Comparison of ENCODE assay signal across 13 cellular contexts in the genomic region with DNA sequence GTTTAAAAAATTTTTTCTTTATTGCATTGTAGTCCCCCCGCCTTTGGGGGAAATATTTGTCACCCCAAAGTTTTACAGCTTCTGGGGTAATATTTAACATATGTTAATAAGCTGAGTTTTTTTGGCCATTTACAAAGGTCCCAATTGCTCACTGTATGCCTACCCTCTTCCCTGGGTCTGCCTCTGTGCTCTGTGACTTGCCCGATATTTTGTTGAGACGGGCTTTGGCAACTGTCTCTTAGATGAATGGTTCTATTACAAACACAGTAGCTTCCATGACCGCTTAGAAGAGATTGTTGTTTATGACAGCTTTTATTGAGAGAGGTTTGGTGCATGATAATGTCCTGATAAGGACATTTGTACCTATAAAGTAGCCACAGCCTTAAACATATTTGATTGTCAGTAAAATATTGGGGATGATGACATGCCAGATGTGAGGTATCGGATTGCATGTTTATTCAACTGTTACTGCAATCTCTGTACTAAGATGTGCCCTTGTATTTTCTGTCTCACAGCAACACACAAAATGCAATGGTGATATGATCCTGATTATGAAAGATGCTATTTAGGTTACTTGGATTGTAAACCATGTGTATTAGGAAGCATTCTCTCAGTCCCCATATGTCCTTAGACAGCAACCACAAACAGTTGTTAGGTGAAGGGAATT.
DNase-seq lines count a peak whose midpoint lies in the region; ATAC-seq and TF ChIP-seq lines count a peak whose summit lies in the region.
"Had no signal": no experiment of that assay in that cellular context is flagged by ENCODE, and none has a peak within 500 bp of the region (broad histone marks: within the 10 kb centered on the region; RNA-seq: fewer than 3 reads in every experiment).

No MANE protein-coding gene starts in this region.

- H2AFZ ChIP-seq in fibroblast of lung (ENCODE audit: low read length): no peak overlapping the region

- H3K4me2 ChIP-seq in fibroblast of lung (ENCODE audit: extremely low read depth, insufficient read depth, low read length): peak overlapping the region; percentile 0

- ATAC-seq in HG03280 (IDR thresholded peaks at IDR 0.05; ENCODE audit: unreplicated experiment): no peak
- ATAC-seq: K562; stimulated activated naive CD8-positive, alpha-beta T cell treated with anti-CD3 and anti-CD28 coated beads, Interleukin-15, amount 100 ng/mL, for 72 hours had no signal

- no peak for TF ChIP-seq POLR2A in erythroblast (IDR thresholded peaks at IDR 0.05; ENCODE audit: low read length)

- no peaks in the 10 kb centered on the region for H3K9me3 ChIP-seq in fibroblast of lung (ENCODE audit: control insufficient read depth, insufficient read depth, low read depth, low read length)
- H3K9me3 ChIP-seq: Caco-2 had no signal

- H3K36me3 ChIP-seq in fibroblast of lung (ENCODE audit: control insufficient read depth, insufficient read depth, low read length) (no peaks in the 10 kb centered on the region), rectal smooth muscle tissue (ENCODE audit: control insufficient read depth, insufficient read depth, low read length) (no peaks in the 10 kb centered on the region)

- H3K4me3 ChIP-seq in fibroblast of lung (replicated peaks in 1 of 4; ENCODE audit: control extremely low read depth in 1 of 4, insufficient read depth in 1 of 4, low read depth in 3 of 4, low read length in 4 of 4) (no peak overlapping the region), rectal smooth muscle tissue (ENCODE audit: low read length) (no peak overlapping the region), coronary artery (no peak overlapping the region)
- H3K4me3 ChIP-seq: K562, lung had no signal

- H3K79me2 ChIP-seq in fibroblast of lung (ENCODE audit: control insufficient read depth, insufficient read depth, low read length): peaks cover 86% of the 10 kb centered on the region

- H3K9ac ChIP-seq in fibroblast of lung (ENCODE audit: insufficient read depth, low read length) (no peak overlapping the region), rectal smooth muscle tissue (ENCODE audit: low read length) (no peak overlapping the region)

- H3K4me1 ChIP-seq in fibroblast of lung (ENCODE audit: control insufficient read depth, extremely low read depth, insufficient read depth, low read length) (peaks cover 17% of the 10 kb centered on the region), rectal smooth muscle tissue (ENCODE audit: control insufficient read depth, insufficient read depth, low read length) (peaks cover 19% of the 10 kb centered on the region)

- peaks cover 2% of the 10 kb centered on the region for H4K20me1 ChIP-seq in fibroblast of lung (ENCODE audit: control insufficient read depth, extremely low read depth, insufficient read depth, low read length)

- no peaks in the 10 kb centered on the region for H3K27me3 ChIP-seq in fibroblast of lung (ENCODE audit: control insufficient read depth, insufficient read depth, low read length)
- H3K27me3 ChIP-seq in rectal smooth muscle tissue (ENCODE audit: control insufficient read depth, insufficient read depth, low read length): no peaks in the 10 kb centered on the region

- peak overlapping the region; percentile 42 for H3K27ac ChIP-seq in fibroblast of lung (ENCODE audit: insufficient read depth, low read length)
- peak overlapping the region; percentile 54 for H3K27ac ChIP-seq in rectal smooth muscle tissue (ENCODE audit: low read depth, low read length)
- no peak overlapping the region for H3K27ac ChIP-seq in coronary artery

- TF ChIP-seq CTCF in fibroblast of lung (conservative IDR thresholded peaks at IDR 0.05 in 1 of 2, IDR thresholded peaks at IDR 0.05 in 1 of 2; ENCODE audit: low read depth in 1 of 2, low read length in 2 of 2): no peak
- TF ChIP-seq CTCF in coronary artery (IDR thresholded peaks at IDR 0.05): no peak

- DNase-seq in EH (ENCODE audit: low read depth): peak; percentile 63
- peak; percentile 53 for DNase-seq in NCI-H1105 treated with DMSO at 0.1 percent for 48 hours (lab: John Stamatoyannopoulos, UW)
- DNase-seq in fibroblast of lung (ENCODE audit: low read depth in 2 of 2): peak in 1 of 2 donors; percentile 90
- no peak for DNase-seq in stimulated activated CD4-positive, alpha-beta T cell treated with anti-CD3 and anti-CD28 coated beads, Interleukin-12 subunit alpha, Interleukin-12 subunit beta, amount 100 ng/mL, for 4 hours
- DNase-seq in coronary artery (ENCODE audit: low spot score): no peak
- no peak for DNase-seq in erythroblast (lab: John Stamatoyannopoulos, UW)
- DNase-seq: activated CD4-positive, alpha-beta T cell treated with anti-CD3 and anti-CD28 coated beads, Interleukin-2, amount 50 U/mL, for 48 hours; Caco-2; stimulated activated naive CD8-positive, alpha-beta T cell treated with anti-CD3 and anti-CD28 coated beads, Interleukin-15, amount 100 ng/mL, for 72 hours had no signal

Comparison
In these comparisons a context has a peak if more than half of its experiments do, and no peak if none do; other contexts are left out.
1. DNase-seq: peak in EH (single experiment) and NCI-H1105 treated with DMSO at 0.1 percent for 48 hours (single experiment); none in stimulated activated CD4-positive, alpha-beta T cell treated with anti-CD3 and anti-CD28 coated beads, Interleukin-12 subunit alpha, Interleukin-12 subunit beta, amount 100 ng/mL, for 4 hours (single experiment), coronary artery (single experiment) and erythroblast (0 of 2).
2. H3K27ac ChIP-seq: peak in fibroblast of lung (single experiment) and rectal smooth muscle tissue (single experiment); none in coronary artery (0 of 2).